In genomic region chr16:88329726-88330700, GRCh38 we compare ENCODE assay signal across 26 cellular contexts. TPM values are rescaled to one million over a fixed set of nuclear protein-coding genes. Genes with fewer than 3 reads are reported as not detected.
DNase-seq lines count a peak whose midpoint lies in the region; FAIRE-seq and TF ChIP-seq lines count a peak whose summit lies in the region.
"Had no signal": no experiment of that assay in that cellular context is flagged by ENCODE, and none has a peak within 500 bp of the region (broad histone marks: within the 10 kb centered on the region; RNA-seq: fewer than 3 reads in every experiment).

No MANE protein-coding gene starts in this region.

- POLR2A ChIA-PET in HEK293 (lab: Yijun Ruan, JAX) = no interaction called here
- POLR2A ChIA-PET in H1 (lab: Charles Lee; ENCODE audit: partially characterized antibody) = no interaction called here

- peak overlapping the region in 10 of 11 experiments; percentile 26 to 48 (median 30); a peak in 14 of 22 replicates for H3K4me2 ChIP-seq in BLaER1 treated with 17β-estradiol and CSF1 and Interleukin-3, amounts not matched to agents 10 nM and 100 nM
- no peak overlapping the region for H3K4me2 ChIP-seq in H1 (ENCODE audit: insufficient read depth in 1 of 2, low read depth in 2 of 2, low read length in 2 of 2)

- H3K56ac ChIP-seq in H1 (replicated peaks; ENCODE audit: insufficient read length, low read depth, low read length) = no peak overlapping the region

- peaks cover 23 to 44% (median 36%) of the 10 kb centered on the region in 10 experiments for H3K4me1 ChIP-seq in BLaER1 treated with 17β-estradiol and CSF1 and Interleukin-3, amounts not matched to agents 10 nM and 100 nM
- no peaks in the 10 kb centered on the region for H3K4me1 ChIP-seq in HEK293 (ENCODE audit: control insufficient read depth, insufficient read depth, low read length)
- no peaks in the 10 kb centered on the region for H3K4me1 ChIP-seq in H1 (replicated peaks in 1 of 4; ENCODE audit: control insufficient read depth in 3 of 4, insufficient read depth in 4 of 4, low read length in 3 of 4)

- no peak overlapping the region for H2BK20ac ChIP-seq in H1 (ENCODE audit: low read length)

- H3K36me3 ChIP-seq in BLaER1 treated with 17β-estradiol and CSF1 and Interleukin-3, amounts not matched to agents 10 nM and 100 nM = no peaks in the 10 kb centered on the region
- H3K36me3 ChIP-seq in HEK293 (ENCODE audit: control insufficient read depth in 2 of 2, insufficient read depth in 1 of 2, low read length in 2 of 2) = no peaks in the 10 kb centered on the region
- H3K36me3 ChIP-seq in H1 (ENCODE audit: control insufficient read depth in 2 of 4, insufficient read depth in 4 of 4, low read length in 3 of 4) = no peaks in the 10 kb centered on the region
- H3K36me3 ChIP-seq: brain microvascular endothelial cell, neutrophil, stomach, thyroid gland, vagina had no signal

- no peak overlapping the region for H3K23ac ChIP-seq in H1 (ENCODE audit: insufficient read length)

- no peak overlapping the region; the same call in 1 of the 2 replicates for H2BK15ac ChIP-seq in H1 (ENCODE audit: low read length)

- no peak overlapping the region for H4K5ac ChIP-seq in H1 (ENCODE audit: insufficient read length, low read depth, low read length)

- H3K27me3 ChIP-seq in BLaER1 treated with 17β-estradiol and CSF1 and Interleukin-3, amounts not matched to agents 10 nM and 100 nM = no peaks in the 10 kb centered on the region
- H3K27me3 ChIP-seq in H1 (replicated peaks in 1 of 4; ENCODE audit: control insufficient read depth in 3 of 4, extremely low read depth in 1 of 4, insufficient read depth in 3 of 4, low read length in 3 of 4) = no peaks in the 10 kb centered on the region
- H3K27me3 ChIP-seq: brain microvascular endothelial cell, stomach, thyroid gland, vagina had no signal

- peaks cover 0 to 1% (median 0%) of the 10 kb centered on the region in 11 experiments; a peak in 1 of 22 replicates for H3K9me3 ChIP-seq in BLaER1 treated with 17β-estradiol and CSF1 and Interleukin-3, amounts not matched to agents 10 nM and 100 nM (replicated peaks in 1 of 11)
- H3K9me3 ChIP-seq in HEK293 (ENCODE audit: control insufficient read depth, insufficient read depth, low read depth, low read length) (no peaks in the 10 kb centered on the region), H1 (ENCODE audit: insufficient read depth in 2 of 2, low read depth in 1 of 2, low read length in 1 of 2) (peaks cover 0 to 4% of the 10 kb centered on the region in 2 experiments; a peak in 1 of 4 replicates)
- H3K9me3 ChIP-seq: neutrophil, stomach, thyroid gland, vagina had no signal

- peak overlapping the region in 1 of 11 experiments; percentile 22; a peak in 1 of 22 replicates for H3K27ac ChIP-seq in BLaER1 treated with 17β-estradiol and CSF1 and Interleukin-3, amounts not matched to agents 10 nM and 100 nM
- H3K27ac ChIP-seq in HEK293 (ENCODE audit: extremely low read depth, low read depth, low read length) = no peak overlapping the region
- no peak overlapping the region for H3K27ac ChIP-seq in H1 (ENCODE audit: low read depth, low read length)
- H3K27ac ChIP-seq: brain microvascular endothelial cell, neutrophil, stomach, thyroid gland, vagina, VCaP had no signal

- DNase-seq in H1 (ENCODE audit: low read depth in 1 of 2, low spot score in 2 of 2) (no peak), pons (ENCODE audit: low spot score) (peak; percentile 39), AG20443 (ENCODE audit: low spot score) (no peak), ureter (ENCODE audit: low spot score) (no peak)
- no peak for DNase-seq in activated CD4-positive, alpha-beta T cell treated with anti-CD3 and anti-CD28 coated beads for 1 hour
- DNase-seq: activated CD4-positive, alpha-beta T cell treated with anti-CD3 and anti-CD28 coated beads for 4 hours; activated naive CD4-positive, alpha-beta T cell treated with anti-CD3 and anti-CD28 coated beads, Interleukin-2, amount 50 U/mL, for 16 hours; brain microvascular endothelial cell; DND-41; GOT3; naive B cell; NCI-H1105 treated with DMSO at 0.1 percent for 48 hours; NCI-H1930; NCI-H524; OCI-M1; SHP77; stimulated activated CD4-positive, alpha-beta T cell treated with anti-CD3 and anti-CD28 coated beads, Interleukin-4, amount 100 ng/mL, for 1 hour; stomach; thyroid gland had no signal

- no peak overlapping the region for H3K4ac ChIP-seq in H1 (replicated peaks; ENCODE audit: insufficient read length, low read depth, low read length)

- no peak overlapping the region for H2BK120ac ChIP-seq in H1 (replicated peaks; ENCODE audit: low read depth, low read length)

- no peak for FAIRE-seq in H1 (lab: Jason Lieb, UNC)
- FAIRE-seq: GM18507, islet of Langerhans had no signal

- no peak for TF ChIP-seq RAD21 in H1 (IDR thresholded peaks at IDR 0.05 in 1 of 2, conservative IDR thresholded peaks at IDR 0.05 in 1 of 2; ENCODE audit: low read depth in 2 of 2, low read length in 2 of 2)

- H3K79me2 ChIP-seq in H1 (ENCODE audit: control insufficient read depth in 1 of 2, insufficient read depth in 2 of 2, low read length in 2 of 2) = no peaks in the 10 kb centered on the region

- no peak overlapping the region for H2AFZ ChIP-seq in H1 (ENCODE audit: low read length)

- CTCF ChIA-PET in HEK293 (lab: Yijun Ruan, JAX) (no interaction called here), H1 (lab: Charles Lee; ENCODE audit: partially characterized antibody) (interaction anchor here (0.7 to 1.0 kb wide), 2 partner anchors 35 to 77 kb away, joined by 3 read pairs; no protein-coding TSS in a partner anchor)

- H3K14ac ChIP-seq in H1 (ENCODE audit: insufficient read length) = no peak overlapping the region

- no peak for TF ChIP-seq POLR2A in H1 (IDR thresholded peaks at IDR 0.05; ENCODE audit: control extremely low read depth in 1 of 2, low read depth in 2 of 2, low read length in 2 of 2)

- WGBS in H1 (ENCODE audit: extremely low coverage in 1 of 2, insufficient coverage in 1 of 2, insufficient read length in 1 of 2, insufficient replicate concordance in 2 of 2, low coverage in 1 of 2, low lambda C conversion rate in 2 of 2, missing lambda C conversion rate in 1 of 2), 2 experiments = 89% methylated on average over 25 of the region's 25 CpGs; no CpG with 5 or more reads in 1 of the 2 experiments

- no peak for TF ChIP-seq EP300 in H1 (IDR thresholded peaks at IDR 0.05; ENCODE audit: borderline replicate concordance in 1 of 2, low read depth in 2 of 2, low read length in 2 of 2)

- H2AK5ac ChIP-seq in H1 (ENCODE audit: low read depth, low read length) = no peak overlapping the region

- 0 out of 2 replicates have a peak overlapping the region, but pooled peaks have one; percentile 5 for H4K8ac ChIP-seq in H1 (ENCODE audit: extremely low read depth, insufficient read depth, low read length)

- peaks cover 12% of the 10 kb centered on the region; the same call in 1 of the 2 replicates for H3K23me2 ChIP-seq in H1 (ENCODE audit: low read depth, low read length)

- TF ChIP-seq CTCF in HEK293 (tag by site-specific recombination; IDR thresholded peaks at IDR 0.05) (no peak), H1 (IDR thresholded peaks at IDR 0.05; ENCODE audit: control extremely low read depth in 1 of 3, insufficient read depth in 1 of 3, low read depth in 1 of 3, low read length in 3 of 3) (no peak)

- no peak overlapping the region for H2BK12ac ChIP-seq in H1 (ENCODE audit: low read depth, low read length)

- H3K4me3 ChIP-seq in BLaER1 treated with 17β-estradiol and CSF1 and Interleukin-3, amounts not matched to agents 10 nM and 100 nM = no peak overlapping the region
- H3K4me3 ChIP-seq in HEK293 (ENCODE audit: low read depth, low read length) (no peak overlapping the region), H1 (ENCODE audit: extremely low read depth in 1 of 4, insufficient read depth in 2 of 4, low read depth in 3 of 4, low read length in 4 of 4) (no peak overlapping the region)
- H3K4me3 ChIP-seq: stomach, thyroid gland, vagina had no signal

- peak overlapping the region; percentile 40 for H4K91ac ChIP-seq in H1 (replicated peaks; ENCODE audit: insufficient read length, low read length)

- no peak overlapping the region for H3K9ac ChIP-seq in BLaER1 treated with 17β-estradiol and CSF1 and Interleukin-3, amounts not matched to agents 10 nM and 100 nM
- no peak overlapping the region for H3K9ac ChIP-seq in H1 (replicated peaks in 1 of 4; ENCODE audit: extremely low read depth in 1 of 4, low read depth in 3 of 4, low read length in 3 of 4)

- H4K20me1 ChIP-seq in BLaER1 treated with 17β-estradiol and CSF1 and Interleukin-3, amounts not matched to agents 10 nM and 100 nM = 0 out of 22 replicates have a peak, but pooled peaks cover 0 to 4% (median 0%) of the 10 kb centered on the region in 11 experiments
- peaks cover 0 to 8% of the 10 kb centered on the region in 2 experiments for H4K20me1 ChIP-seq in H1 (replicated peaks in 1 of 2; ENCODE audit: control insufficient read depth in 1 of 2, insufficient read depth in 2 of 2, low read length in 2 of 2)

- H3K79me1 ChIP-seq in H1 (ENCODE audit: low read depth, low read length) = no peaks in the 10 kb centered on the region

- peak overlapping the region; percentile 12; the same call in 1 of the 2 replicates for H2BK5ac ChIP-seq in H1 (ENCODE audit: low read depth, low read length)

- H3K18ac ChIP-seq in H1 (ENCODE audit: extremely low read depth, low read length) = peak overlapping the region; percentile 7; the same call in 1 of the 2 replicates

TF ChIP-seq in HEK293, 187 proteins besides CTCF, POLR2A, EP300 and RAD21:
- TF ChIP-seq ZSCAN16 (tag by site-specific recombination; IDR thresholded peaks at IDR 0.05) (no peak), ZFHX2 (tag by site-specific recombination; conservative IDR thresholded peaks at IDR 0.05) (peak; percentile 42)

TF ChIP-seq in H1, 55 proteins besides CTCF, POLR2A, EP300 and RAD21 (continues in another document):
- TF ChIP-seq TBP (IDR thresholded peaks at IDR 0.05; ENCODE audit: low read depth, low read length) (no peak), CHD2 (IDR thresholded peaks at IDR 0.05; ENCODE audit: low read length) (no peak), FOSL1 (IDR thresholded peaks at IDR 0.05; ENCODE audit: insufficient read depth, low read depth, low read length) (no peak), GABPA (IDR thresholded peaks at IDR 0.05; ENCODE audit: borderline replicate concordance, insufficient read depth, low read length) (no peak), NRF1 (IDR thresholded peaks at IDR 0.05; ENCODE audit: low read depth, low read length) (no peak), TAF1 (IDR thresholded peaks at IDR 0.05; ENCODE audit: low read depth, low read length) (no peak), JUN (IDR thresholded peaks at IDR 0.05; ENCODE audit: low read depth, low read length) (no peak)

RNA-seq across cellular contexts. Expression of gene ZNF469, which starts 52.7 kb away (rescaled TPM):
- 1.8 and 2.0 TPM in 2 replicates for total RNA-seq in H1 (2021; fragmentation: NEBNext Ultra II Directional; extraction: Animal tissue kit (Norgen Biotek cat#: 25700))
- polyA plus RNA-seq in H1 (2011; rRNA removed) = 0.30 and 0.53 TPM in 2 replicates
- 0.23 TPM for polyA plus RNA-seq in H1 (2011; cell fraction: cytosol; rRNA removed)
- 1.1 TPM for polyA plus RNA-seq in H1 (2011; cell fraction: nucleus; rRNA removed)
- 0.54 to 0.96 TPM (median 0.90 TPM) in 4 replicates for polyA plus RNA-seq in H1 (2012, experiment 1 of 2)
- 0.63 TPM for polyA plus RNA-seq in H1 (2012, experiment 2 of 2)
- 0.45 TPM for polyA plus RNA-seq in H1 (2013, experiment 1 of 2)
- polyA plus RNA-seq in H1 (2013, experiment 2 of 2) = 0.42 TPM
- polyA minus RNA-seq in H1 (2011; rRNA and poly(A)+ RNA removed) = 0.32 and 0.41 TPM in 2 replicates
- polyA minus RNA-seq in H1 (2011; cell fraction: cytosol; rRNA and poly(A)+ RNA removed) = 1.1 TPM
- polyA minus RNA-seq in H1 (2011; cell fraction: nucleus; rRNA and poly(A)+ RNA removed) = 1.5 TPM
- total RNA-seq in ureter = 3.6 TPM

Comparison
In these comparisons a context has a peak if more than half of its experiments do, and no peak if none do; other contexts are left out.
1. H3K4me2 ChIP-seq: peak in BLaER1 treated with 17β-estradiol and CSF1 and Interleukin-3, amounts not matched to agents 10 nM and 100 nM (10 of 11); none in H1 (0 of 2).